25 cellular contexts compared by ENCODE assay signal in the genomic region with DNA sequence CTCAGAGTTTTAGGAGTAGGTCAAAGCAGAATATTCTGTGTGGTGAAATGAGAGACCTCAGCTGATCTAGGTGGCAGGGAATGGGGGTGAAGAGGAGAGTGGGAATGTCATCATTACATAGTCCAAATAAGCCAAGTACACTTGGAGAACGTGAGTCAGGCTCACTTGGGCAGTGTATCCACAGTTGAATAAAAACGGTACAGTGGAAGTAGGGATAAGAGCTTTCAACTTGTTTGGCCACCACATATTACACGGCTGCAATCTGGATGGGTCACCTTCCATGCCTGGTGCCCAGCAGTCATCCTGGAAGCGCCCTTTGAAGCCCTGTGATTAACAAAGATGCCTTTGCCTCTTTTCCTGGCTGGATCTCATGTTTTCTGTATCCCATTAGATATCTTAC. TPM values are rescaled to one million over a fixed set of nuclear protein-coding genes. Genes with fewer than 3 reads are reported as not detected.
DNase-seq lines count a peak whose midpoint lies in the region; ATAC-seq, FAIRE-seq and TF ChIP-seq lines count a peak whose summit lies in the region.
"Had no signal": no experiment of that assay in that cellular context is flagged by ENCODE, and none has a peak within 500 bp of the region (broad histone marks: within the 10 kb centered on the region; RNA-seq: fewer than 3 reads in every experiment).

No MANE protein-coding gene starts in this region.

- H3K27me3 ChIP-seq in IMR-90 (ENCODE audit: control insufficient read depth, insufficient read depth, low read length): no peaks in the 10 kb centered on the region
- no peaks in the 10 kb centered on the region for H3K27me3 ChIP-seq in mesenchymal stem cell (ENCODE audit: control insufficient read depth in 1 of 2, insufficient read depth in 1 of 2, low read length in 2 of 2)

- POLR2A ChIA-PET in IMR-90 (lab: Charles Lee; ENCODE audit: unreplicated experiment): no interaction called here

- H2AFZ ChIP-seq in IMR-90 (replicated peaks; ENCODE audit: low read length, poor library complexity): no peak overlapping the region
- no peak overlapping the region for H2AFZ ChIP-seq in mesenchymal stem cell (ENCODE audit: low read depth, low read length)

- peaks cover 3% of the 10 kb centered on the region for H3K9me3 Mint-ChIP-seq in activated CD8-positive, alpha-beta memory T cell treated with anti-CD3 and anti-CD28 coated beads, Interleukin-2, amount 10 ng/mL, durations not matched to agents 7 days and 5 days (ENCODE audit: low read depth)
- H3K9me3 Mint-ChIP-seq: CD4-positive, alpha-beta T cell had no signal

- no peak overlapping the region for H3K56ac ChIP-seq in IMR-90 (ENCODE audit: extremely low read depth, insufficient read depth, low read length)

- no TSS peak for BruUV-seq in IMR-90 (replicated peaks; lab: Mats Ljungman, UMichigan)

- no peak for TF ChIP-seq CTCF in AG10803 (conservative IDR thresholded peaks at IDR 0.05; ENCODE audit: low read length)
- no peak for TF ChIP-seq CTCF in IMR-90 (conservative IDR thresholded peaks at IDR 0.05; ENCODE audit: low read depth, low read length)
- TF ChIP-seq CTCF in astrocyte of the spinal cord (IDR thresholded peaks at IDR 0.05; ENCODE audit: low read depth, low read length): no peak
- TF ChIP-seq CTCF in coronary artery (IDR thresholded peaks at IDR 0.05): no peak

- CTCF ChIA-PET in IMR-90 (lab: Yijun Ruan, JAX): no interaction called here
- CTCF ChIA-PET in activated CD8-positive, alpha-beta memory T cell treated with anti-CD3 and anti-CD28 coated beads, Interleukin-2, amount 10 ng/mL, durations not matched to agents 7 days and 5 days (lab: Charles Lee): no interaction called here

- H3K9ac ChIP-seq in IMR-90 (ENCODE audit: low read depth, low read length): no peak overlapping the region
- H3K9ac ChIP-seq in mesenchymal stem cell (ENCODE audit: low read length): peak overlapping the region; percentile 31

- H3K18ac ChIP-seq in IMR-90 (ENCODE audit: low read depth, low read length): no peak overlapping the region
- H3K18ac ChIP-seq in mesenchymal stem cell (ENCODE audit: low read depth in 1 of 2, low read length in 2 of 2): no peak overlapping the region

- no peak overlapping the region for H2BK12ac ChIP-seq in mesenchymal stem cell (ENCODE audit: low read length in 2 of 2)

- no peak overlapping the region for H2BK15ac ChIP-seq in IMR-90 (ENCODE audit: low read depth, low read length)
- no peak overlapping the region for H2BK15ac ChIP-seq in mesenchymal stem cell (ENCODE audit: low read depth, poor library complexity, severe bottlenecking)

- 100% methylated on average over 1 of the region's 4 CpGs; no CpG with 5 or more reads in 1 of the 2 experiments for WGBS in IMR-90 (ENCODE audit: extremely low coverage in 2 of 2, insufficient read length in 1 of 2), 2 experiments
- WGBS in mesenchymal stem cell: 99% methylated on average over 4 of the region's 4 CpGs

- H2BK20ac ChIP-seq in IMR-90 (ENCODE audit: low read depth, low read length): peak overlapping the region; percentile 40

- no peak overlapping the region for H2BK120ac ChIP-seq in IMR-90 (ENCODE audit: low read depth, low read length)
- H2BK120ac ChIP-seq in mesenchymal stem cell (ENCODE audit: low read depth, low read length): no peak overlapping the region

- H2AK5ac ChIP-seq in IMR-90 (ENCODE audit: low read depth, low read length): no peak overlapping the region
- no peak overlapping the region for H2AK5ac ChIP-seq in mesenchymal stem cell (ENCODE audit: low read length, severe bottlenecking)

- in situ Hi-C loops in IMR-90 (cut with MboI; ENCODE audit: low sequenced_read_pairs) (no loop called here), astrocyte of the spinal cord (cut with HindIII; ENCODE audit: low sequenced_read_pairs) (no loop called here)

- H4K91ac ChIP-seq in IMR-90 (ENCODE audit: insufficient read depth, low read depth, low read length) (no peak overlapping the region), mesenchymal stem cell (ENCODE audit: low read length) (no peak overlapping the region)

- DNase-seq in AG10803 (ENCODE audit: low read depth) (peak; percentile 52), IMR-90 (no peak), astrocyte of the spinal cord (ENCODE audit: low read depth, low spot score) (peak; percentile 5), mesenchymal stem cell (no peak), iPS-NIHi7 (ENCODE audit: extremely low spot score) (no peak), HTR-8/SVneo (ENCODE audit: insufficient read length, low spot score) (no peak), coronary artery (ENCODE audit: low spot score) (no peak)
- no peak for DNase-seq in activated CD8-positive, alpha-beta memory T cell treated with anti-CD3 and anti-CD28 coated beads, Interleukin-2, amount 10 ng/mL, durations not matched to agents 7 days and 5 days
- DNase-seq: 8988T; CD4-positive, alpha-beta T cell; DMS153; Karpas-422; MM.1S; NCI-H1092; NCI-H1436 treated with DMSO at 0.1 percent for 48 hours; NCI-H2029 treated with DMSO at 0.1 percent for 48 hours; NCI-H2171 treated with DMSO at 0.1 percent for 48 hours; NCI-H748 treated with DMSO at 0.1 percent for 48 hours; OCI-M1; RPMI8226; SHP77 treated with DMSO at 0.1 percent for 48 hours had no signal

- no peak for FAIRE-seq in HTR-8/SVneo (lab: Jason Lieb, UNC)
- FAIRE-seq: GM12892, GM18507, H54 had no signal

- no peak overlapping the region for H2BK5ac ChIP-seq in IMR-90 (ENCODE audit: low read depth, low read length, poor library complexity, severe bottlenecking)
- H2BK5ac ChIP-seq in mesenchymal stem cell (ENCODE audit: low read depth, low read length, poor library complexity, severe bottlenecking): no peak overlapping the region

- peaks cover 50% of the 10 kb centered on the region for H3K36me3 Mint-ChIP-seq in activated CD8-positive, alpha-beta memory T cell treated with anti-CD3 and anti-CD28 coated beads, Interleukin-2, amount 10 ng/mL, durations not matched to agents 7 days and 5 days

- H3K9me1 ChIP-seq in IMR-90 (ENCODE audit: insufficient read depth, low read length): peaks cover 12% of the 10 kb centered on the region

- H3K27ac ChIP-seq in IMR-90 (ENCODE audit: insufficient read depth, low read length) (peak overlapping the region; percentile 14; the same call in 1 of the 2 replicates), mesenchymal stem cell (ENCODE audit: low read length, poor library complexity, severe bottlenecking) (no peak overlapping the region), coronary artery (no peak overlapping the region)

- H3K27ac Mint-ChIP-seq in activated CD8-positive, alpha-beta memory T cell treated with anti-CD3 and anti-CD28 coated beads, Interleukin-2, amount 10 ng/mL, durations not matched to agents 7 days and 5 days: no peak overlapping the region
- H3K27ac Mint-ChIP-seq: CD4-positive, alpha-beta T cell had no signal

- no peak overlapping the region for H3K4me3 ChIP-seq in AG10803 (ENCODE audit: low read length)
- H3K4me3 ChIP-seq in IMR-90 (ENCODE audit: insufficient read depth, low read depth, low read length): no peak overlapping the region
- no peak overlapping the region for H3K4me3 ChIP-seq in astrocyte of the spinal cord (ENCODE audit: low read depth, low read length)
- no peak overlapping the region for H3K4me3 ChIP-seq in mesenchymal stem cell (ENCODE audit: insufficient read depth in 1 of 2, low read depth in 1 of 2, low read length in 2 of 2)
- H3K4me3 ChIP-seq in coronary artery: no peak overlapping the region

- H3K14ac ChIP-seq in IMR-90 (replicated peaks; ENCODE audit: low read depth, low read length) (no peak overlapping the region; the same call in 1 of the 2 replicates), mesenchymal stem cell (ENCODE audit: low read length in 2 of 2) (no peak overlapping the region)

- H3K4me1 ChIP-seq in IMR-90 (ENCODE audit: control insufficient read depth, insufficient read depth, low read length): 0 out of 2 replicates have a peak, but pooled peaks cover 2% of the 10 kb centered on the region
- H3K4me1 ChIP-seq in mesenchymal stem cell (ENCODE audit: control insufficient read depth, insufficient read depth, low read depth, low read length): peaks cover 2% of the 10 kb centered on the region

- no peak overlapping the region for H3K4me3 Mint-ChIP-seq in activated CD8-positive, alpha-beta memory T cell treated with anti-CD3 and anti-CD28 coated beads, Interleukin-2, amount 10 ng/mL, durations not matched to agents 7 days and 5 days
- H3K4me3 Mint-ChIP-seq: CD4-positive, alpha-beta T cell had no signal

- dilution Hi-C loops in IMR-90 (cut with HindIII; ENCODE audit: low sequenced_read_pairs, unreplicated experiment): no loop called here

- no peak overlapping the region for H2AK9ac ChIP-seq in IMR-90 (replicated peaks; ENCODE audit: low read depth, low read length, poor library complexity)

- intact Hi-C loops in IMR-90 (cut with micrococcal nuclease): no loop called here

- TF ChIP-seq POLR2A in IMR-90 (IDR thresholded peaks at IDR 0.05; ENCODE audit: low read depth, low read length): no peak

- H3K23ac ChIP-seq in IMR-90 (ENCODE audit: low read depth, low read length): peak overlapping the region; percentile 4; the same call in 1 of the 2 replicates
- H3K23ac ChIP-seq in mesenchymal stem cell (ENCODE audit: low read length in 2 of 2): no peak overlapping the region

- no peak overlapping the region for H3K4me2 ChIP-seq in IMR-90 (ENCODE audit: low read depth, low read length)
- H3K4me2 ChIP-seq in mesenchymal stem cell (ENCODE audit: low read length, poor library complexity, severe bottlenecking): no peak overlapping the region

- no peaks in the 10 kb centered on the region for H3K27me3 Mint-ChIP-seq in activated CD8-positive, alpha-beta memory T cell treated with anti-CD3 and anti-CD28 coated beads, Interleukin-2, amount 10 ng/mL, durations not matched to agents 7 days and 5 days
- H3K27me3 Mint-ChIP-seq: CD4-positive, alpha-beta T cell had no signal

- H3K4ac ChIP-seq in IMR-90 (ENCODE audit: low read depth, low read length) (peak overlapping the region; percentile 51; the same call in 1 of the 2 replicates), mesenchymal stem cell (ENCODE audit: low read depth in 1 of 2, low read length in 2 of 2) (no peak overlapping the region)

- H3K9me3 ChIP-seq in IMR-90 (ENCODE audit: control insufficient read depth, insufficient read depth, low read length) (no peaks in the 10 kb centered on the region), mesenchymal stem cell (ENCODE audit: control insufficient read depth, low read length) (no peaks in the 10 kb centered on the region)

- peaks cover under 1% of the 10 kb centered on the region; the same call in 1 of the 2 replicates for H4K20me1 ChIP-seq in IMR-90 (ENCODE audit: insufficient read depth, low read length)

- H4K8ac ChIP-seq in IMR-90 (ENCODE audit: low read depth in 2 of 2, low read length in 2 of 2): peak overlapping the region in 1 of 2 experiments; percentile 49; a peak in 1 of 4 replicates
- H4K8ac ChIP-seq in mesenchymal stem cell (ENCODE audit: low read length): no peak overlapping the region

- peak; percentile 21; the same call in 1 of the 2 replicates for ATAC-seq in IMR-90 (ENCODE audit: low read depth)
- no peak for ATAC-seq in activated CD8-positive, alpha-beta memory T cell treated with anti-CD3 and anti-CD28 coated beads, Interleukin-2, amount 10 ng/mL, durations not matched to agents 7 days and 5 days
- ATAC-seq: SK-N-SH treated with all-trans-retinoic acid at 6 μM for 48 hours had no signal

- H3K79me1 ChIP-seq in IMR-90 (ENCODE audit: low read depth in 1 of 2, low read length in 2 of 2): peaks cover 15 to 27% of the 10 kb centered on the region in 2 experiments
- H3K79me1 ChIP-seq in mesenchymal stem cell (replicated peaks; ENCODE audit: low read length, poor library complexity, severe bottlenecking): peaks cover 10% of the 10 kb centered on the region

- peaks cover 2% of the 10 kb centered on the region for H3K4me1 Mint-ChIP-seq in activated CD8-positive, alpha-beta memory T cell treated with anti-CD3 and anti-CD28 coated beads, Interleukin-2, amount 10 ng/mL, durations not matched to agents 7 days and 5 days

- H4K5ac ChIP-seq in IMR-90 (ENCODE audit: low read depth, low read length): no peak overlapping the region

- peaks cover 14% of the 10 kb centered on the region for H3K36me3 ChIP-seq in IMR-90 (ENCODE audit: control insufficient read depth, insufficient read depth, low read length)
- H3K36me3 ChIP-seq in mesenchymal stem cell (ENCODE audit: control insufficient read depth in 1 of 2, insufficient read depth in 2 of 2, low read depth in 1 of 2, low read length in 2 of 2): peaks cover 3 to 57% of the 10 kb centered on the region in 2 experiments

- no peak for TF ChIP-seq RAD21 in IMR-90 (IDR thresholded peaks at IDR 0.05; ENCODE audit: low read length)

RNA-seq across cellular contexts. Expression of a gene that starts 28.6 kb away (rescaled TPM):
- 80.1 and 83.6 TPM in 2 replicates for total RNA-seq in IMR-90 (2012; rRNA removed)
- 4.6 and 5.9 TPM in 2 replicates for polyA plus RNA-seq in IMR-90 (2012; rRNA removed)
- 1.1 and 1.5 TPM in 2 replicates for polyA plus RNA-seq in IMR-90 (2012; cell fraction: cytosol; rRNA removed)
- polyA plus RNA-seq in IMR-90 (2012; cell fraction: nucleus; rRNA removed; ENCODE audit: low replicate concordance): 1.3 and 8.3 TPM in 2 replicates
- polyA plus RNA-seq in mesenchymal stem cell (2013, experiment 1 of 2): 13.8 TPM
- polyA plus RNA-seq in mesenchymal stem cell (2013, experiment 2 of 2): 14.4 TPM
- 10 to 100 TPM; 40.5 to 54.8 TPM for total RNA-seq in activated CD8-positive, alpha-beta memory T cell treated with anti-CD3 and anti-CD28 coated beads, Interleukin-2, amount 10 ng/mL, durations not matched to agents 7 days and 5 days

Comparison
In these comparisons a context has a peak if more than half of its experiments do, and no peak if none do; other contexts are left out.
1. DNase-seq: peak in AG10803 (single experiment) and astrocyte of the spinal cord (single experiment); none in IMR-90 (single experiment), mesenchymal stem cell (single experiment), iPS-NIHi7 (single experiment), HTR-8/SVneo (single experiment), coronary artery (single experiment) and activated CD8-positive, alpha-beta memory T cell treated with anti-CD3 and anti-CD28 coated beads, Interleukin-2, amount 10 ng/mL, durations not matched to agents 7 days and 5 days (single experiment).